1 cellular context compared by ENCODE assay signal in the genomic region with DNA sequence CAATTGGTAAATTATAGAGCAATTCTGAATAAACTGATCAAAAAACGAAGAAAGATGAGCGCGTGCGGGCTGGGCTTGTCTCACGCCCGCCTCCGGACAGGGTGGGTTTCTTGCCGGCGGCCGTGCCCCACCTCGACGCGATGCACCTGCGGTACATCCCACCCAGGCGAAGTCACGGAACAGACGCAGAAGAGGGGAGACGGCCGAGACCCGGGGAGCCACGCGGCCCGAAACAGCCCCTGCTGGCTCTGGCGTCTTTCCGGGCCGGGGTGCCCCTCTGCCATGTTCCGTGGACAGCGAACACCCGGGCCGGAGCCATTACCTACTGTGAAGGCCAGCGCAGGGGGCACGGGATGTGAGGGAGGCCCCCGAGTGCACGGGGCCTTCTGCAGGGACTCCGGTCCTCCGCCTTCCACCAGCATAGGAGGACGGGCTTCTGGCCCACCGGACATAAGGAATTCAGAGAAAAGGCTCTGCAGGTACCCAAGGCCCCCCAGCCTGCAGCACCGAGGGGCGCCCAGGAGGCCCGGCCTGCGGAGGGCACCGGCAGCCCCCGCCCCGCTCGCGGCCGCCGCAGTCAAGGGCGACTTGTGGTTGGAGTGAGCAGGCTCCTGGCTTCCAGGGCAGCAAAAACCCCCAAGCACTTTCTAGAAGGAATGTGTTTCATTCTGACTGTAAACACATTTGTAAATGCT.
A peak's percentile ranks its signal among the peaks of the same experiment; 100 is the strongest.
TF ChIP-seq lines count a peak whose summit lies in the region.

No MANE protein-coding gene starts in this region.

TF ChIP-seq in HepG2, 621 proteins besides CTCF, POLR2A, EP300 and RAD21:
- TF ChIP-seq ZSCAN20 (CRISPR knock-in tag; IDR thresholded peaks at IDR 0.05; ENCODE audit: borderline replicate concordance) (no peak), RBFOX2 (IDR thresholded peaks at IDR 0.05; ENCODE audit: low read depth, low read length) (peak; percentile 48; the same call in 1 of the 2 replicates), AGO2 (optimal IDR thresholded peaks at IDR 0.05; ENCODE audit: low read depth, low read length) (peak; percentile 89)
